ENCODE assay signal across 18 cellular contexts in genomic region chrX:153931151-153931550, GRCh38. TPM values are rescaled to one million over a fixed set of nuclear protein-coding genes. Genes with fewer than 3 reads are reported as not detected.
DNase-seq lines count a peak whose midpoint lies in the region; ATAC-seq lines count a peak whose summit lies in the region.
"Had no signal": no experiment of that assay in that cellular context is flagged by ENCODE, and none has a peak within 500 bp of the region (broad histone marks: within the 10 kb centered on the region; RNA-seq: fewer than 3 reads in every experiment).

No MANE protein-coding gene starts in this region.

- peaks cover 6% of the 10 kb centered on the region for H3K36me3 Mint-ChIP-seq in activated naive CD4-positive, alpha-beta T cell treated with anti-CD3 and anti-CD28 coated beads, Interleukin-2, amount 50 U/mL, for 24 hours
- H3K36me3 Mint-ChIP-seq in activated T-helper 17 cell treated with anti-CD3 and anti-CD28 coated beads, Interleukin-2, amount 50 U/mL, for 72 hours (ENCODE audit: low read depth) = peaks cover 49% of the 10 kb centered on the region
- H3K36me3 Mint-ChIP-seq in stimulated activated effector memory CD8-positive, alpha-beta T cell treated with anti-CD3 and anti-CD28 coated beads, Interleukin-12 subunit alpha, Interleukin-12 subunit beta, amount 100 ng/mL, for 72 hours = peaks cover 50% of the 10 kb centered on the region

- H3K4me3 Mint-ChIP-seq in activated naive CD4-positive, alpha-beta T cell treated with anti-CD3 and anti-CD28 coated beads, Interleukin-2, amount 50 U/mL, for 24 hours = no peak overlapping the region
- H3K4me3 Mint-ChIP-seq in activated T-helper 17 cell treated with anti-CD3 and anti-CD28 coated beads, Interleukin-2, amount 50 U/mL, for 72 hours = peak overlapping the region; percentile 17
- H3K4me3 Mint-ChIP-seq in stimulated activated effector memory CD8-positive, alpha-beta T cell treated with anti-CD3 and anti-CD28 coated beads, Interleukin-12 subunit alpha, Interleukin-12 subunit beta, amount 100 ng/mL, for 72 hours = no peak overlapping the region
- H3K4me3 Mint-ChIP-seq: activated B cell treated with CpG ODN at 0.5 μM for 24 hours had no signal

- DNase-seq in activated naive CD4-positive, alpha-beta T cell (lab: John Stamatoyannopoulos, UW) = no peak
- no peak for DNase-seq in stimulated activated effector memory CD8-positive, alpha-beta T cell treated with anti-CD3 and anti-CD28 coated beads, Interleukin-12 subunit alpha, Interleukin-12 subunit beta, amount 100 ng/mL, for 72 hours (ENCODE audit: low spot score in 2 of 2)
- no peak for DNase-seq in NCI-H446 treated with DMSO at 0.1 percent for 48 hours (lab: John Stamatoyannopoulos, UW)
- DNase-seq: activated B cell treated with CpG ODN at 0.5 μM for 24 hours, amygdala, foreskin keratinocyte, NCI-H1694, NCI-H345 had no signal

- peaks cover 20% of the 10 kb centered on the region for H3K4me1 Mint-ChIP-seq in activated naive CD4-positive, alpha-beta T cell treated with anti-CD3 and anti-CD28 coated beads, Interleukin-2, amount 50 U/mL, for 24 hours
- H3K4me1 Mint-ChIP-seq in activated T-helper 17 cell treated with anti-CD3 and anti-CD28 coated beads, Interleukin-2, amount 50 U/mL, for 72 hours = peaks cover 6% of the 10 kb centered on the region
- peaks cover 19% of the 10 kb centered on the region for H3K4me1 Mint-ChIP-seq in stimulated activated effector memory CD8-positive, alpha-beta T cell treated with anti-CD3 and anti-CD28 coated beads, Interleukin-12 subunit alpha, Interleukin-12 subunit beta, amount 100 ng/mL, for 72 hours

- peak overlapping the region; percentile 88 for H3K27ac Mint-ChIP-seq in activated naive CD4-positive, alpha-beta T cell treated with anti-CD3 and anti-CD28 coated beads, Interleukin-2, amount 50 U/mL, for 24 hours
- peak overlapping the region; percentile 83 for H3K27ac Mint-ChIP-seq in activated T-helper 17 cell treated with anti-CD3 and anti-CD28 coated beads, Interleukin-2, amount 50 U/mL, for 72 hours
- H3K27ac Mint-ChIP-seq in stimulated activated effector memory CD8-positive, alpha-beta T cell treated with anti-CD3 and anti-CD28 coated beads, Interleukin-12 subunit alpha, Interleukin-12 subunit beta, amount 100 ng/mL, for 72 hours = peak overlapping the region; percentile 80
- H3K27ac Mint-ChIP-seq: activated B cell treated with CpG ODN at 0.5 μM for 24 hours had no signal

- no peaks in the 10 kb centered on the region for H3K27me3 Mint-ChIP-seq in activated naive CD4-positive, alpha-beta T cell treated with anti-CD3 and anti-CD28 coated beads, Interleukin-2, amount 50 U/mL, for 24 hours
- no peaks in the 10 kb centered on the region for H3K27me3 Mint-ChIP-seq in activated T-helper 17 cell treated with anti-CD3 and anti-CD28 coated beads, Interleukin-2, amount 50 U/mL, for 72 hours
- H3K27me3 Mint-ChIP-seq: activated B cell treated with CpG ODN at 0.5 μM for 24 hours had no signal

- H3K9me3 Mint-ChIP-seq in activated naive CD4-positive, alpha-beta T cell treated with anti-CD3 and anti-CD28 coated beads, Interleukin-2, amount 50 U/mL, for 24 hours = no peaks in the 10 kb centered on the region
- H3K9me3 Mint-ChIP-seq in activated T-helper 17 cell treated with anti-CD3 and anti-CD28 coated beads, Interleukin-2, amount 50 U/mL, for 72 hours = no peaks in the 10 kb centered on the region
- no peaks in the 10 kb centered on the region for H3K9me3 Mint-ChIP-seq in stimulated activated effector memory CD8-positive, alpha-beta T cell treated with anti-CD3 and anti-CD28 coated beads, Interleukin-12 subunit alpha, Interleukin-12 subunit beta, amount 100 ng/mL, for 72 hours
- H3K9me3 Mint-ChIP-seq: activated B cell treated with CpG ODN at 0.5 μM for 24 hours had no signal

- no peak for ATAC-seq in activated T-helper 17 cell treated with anti-CD3 and anti-CD28 coated beads, Interleukin-2, amount 50 U/mL, for 72 hours (replicated peaks)
- ATAC-seq in stimulated activated effector memory CD8-positive, alpha-beta T cell treated with anti-CD3 and anti-CD28 coated beads, Interleukin-12 subunit alpha, Interleukin-12 subunit beta, amount 100 ng/mL, for 72 hours = no peak
- ATAC-seq in HG02610 (IDR thresholded peaks at IDR 0.05; ENCODE audit: unreplicated experiment) = no peak
- ATAC-seq: foreskin keratinocyte, left lobe of liver, pancreas, Right ventricle myocardium inferior had no signal

RNA-seq across cellular contexts. Expression of gene NAA10, which starts 3.7 kb away (rescaled TPM):
- 100 to 1,000 TPM in 1 of 2 donors, 10 to 100 TPM in 1; 74.7 to 146 TPM for total RNA-seq in activated T-helper 17 cell treated with anti-CD3 and anti-CD28 coated beads, Interleukin-2, amount 50 U/mL, for 72 hours

RNA-seq across cellular contexts. Expression of gene ARHGAP4, which starts 5.1 kb away (rescaled TPM):
- 100 to 1,000 TPM; 105 to 147 TPM for total RNA-seq in activated T-helper 17 cell treated with anti-CD3 and anti-CD28 coated beads, Interleukin-2, amount 50 U/mL, for 72 hours

RNA-seq across cellular contexts. Expression of gene RENBP, which starts 13.3 kb away (rescaled TPM):
- total RNA-seq in activated T-helper 17 cell treated with anti-CD3 and anti-CD28 coated beads, Interleukin-2, amount 50 U/mL, for 72 hours = 1 to 10 TPM; 4.7 to 4.9 TPM

RNA-seq across cellular contexts. Expression of gene AVPR2, which starts 26.7 kb away (rescaled TPM):
- total RNA-seq in activated T-helper 17 cell treated with anti-CD3 and anti-CD28 coated beads, Interleukin-2, amount 50 U/mL, for 72 hours = under 1 TPM in 1 of 2 donors, not detected in 1; 0.32 TPM
- total RNA-seq: activated B cell treated with CpG ODN at 0.5 μM for 24 hours; cerebellum; foreskin keratinocyte; H1; HT-29; left lobe of liver; T-helper 1 cell treated with Interleukin-12 subunit alpha and Interleukin-12 subunit beta and Interleukin-4 antibody, amounts not matched to agents 30 ng/mL and 1 ng/mL, for 36 hours had no signal

RNA-seq across cellular contexts. Expression of gene HCFC1, which starts 40.5 kb away (rescaled TPM):
- total RNA-seq in activated T-helper 17 cell treated with anti-CD3 and anti-CD28 coated beads, Interleukin-2, amount 50 U/mL, for 72 hours = 100 to 1,000 TPM in 1 of 2 donors, 10 to 100 TPM in 1; 85.5 to 134 TPM
